Comparison of ENCODE assay signal across 9 cellular contexts in genomic region chr7:149240637-149241036, GRCh38. TPM values are rescaled to one million over a fixed set of nuclear protein-coding genes. Genes with fewer than 3 reads are reported as not detected.
DNase-seq lines count a peak whose midpoint lies in the region; ATAC-seq and TF ChIP-seq lines count a peak whose summit lies in the region.
"Had no signal": no experiment of that assay in that cellular context is flagged by ENCODE, and none has a peak within 500 bp of the region (broad histone marks: within the 10 kb centered on the region; RNA-seq: fewer than 3 reads in every experiment).

No MANE protein-coding gene starts in this region.

- H3K4me3 ChIP-seq in left ventricle myocardium inferior (peak overlapping the region; percentile 96), brain microvascular endothelial cell (ENCODE audit: low read depth, low read length) (peak overlapping the region; percentile 92), mesendoderm (ENCODE audit: low read length) (peak overlapping the region; percentile 23), urinary bladder (ENCODE audit: low read depth, low read length) (peak overlapping the region; percentile 90)

- no peak overlapping the region for H2BK15ac ChIP-seq in mesendoderm (replicated peaks; ENCODE audit: low read depth)

- no CpG with 5 or more reads among the region's 5 CpGs for WGBS in mesendoderm (ENCODE audit: extremely low coverage, insufficient coverage, low lambda C conversion rate)
- WGBS in urinary bladder, result 74% methylated on average over 5 of the region's 5 CpGs

- TF ChIP-seq CTCF in left ventricle myocardium inferior (IDR thresholded peaks at IDR 0.05; ENCODE audit: borderline replicate concordance) (no peak), brain microvascular endothelial cell (IDR thresholded peaks at IDR 0.05; ENCODE audit: low read depth, low read length, missing control alignments) (no peak)

- no peak overlapping the region for H2AK5ac ChIP-seq in mesendoderm (ENCODE audit: low read length)

- ATAC-seq in left ventricle myocardium superior, result no peak
- ATAC-seq in GM21737 (IDR thresholded peaks at IDR 0.05; ENCODE audit: unreplicated experiment), result no peak

- H2BK5ac ChIP-seq in mesendoderm (ENCODE audit: low read length), result no peak overlapping the region

- peak overlapping the region; percentile 79 for H3K9ac ChIP-seq in mesendoderm (ENCODE audit: low read length)

- no peak overlapping the region for H3K18ac ChIP-seq in mesendoderm (ENCODE audit: low read length)

- in situ Hi-C loops in brain microvascular endothelial cell (cut with HindIII; ENCODE audit: low pct_ligation_motif_present, low sequenced_read_pairs), result no loop called here

- no peak overlapping the region for H3K4ac ChIP-seq in mesendoderm (ENCODE audit: low read depth, low read length)

- H3K4me1 ChIP-seq in left ventricle myocardium inferior (peaks cover 34% of the 10 kb centered on the region), mesendoderm (ENCODE audit: control insufficient read depth, low read depth, low read length) (peaks cover 5% of the 10 kb centered on the region), urinary bladder (ENCODE audit: insufficient read depth) (peaks cover 3% of the 10 kb centered on the region)

- peak overlapping the region; percentile 91 for H3K56ac ChIP-seq in mesendoderm (ENCODE audit: low read length)

- H3K27ac ChIP-seq in left ventricle myocardium inferior (replicated peaks), result no peak overlapping the region
- H3K27ac ChIP-seq in brain microvascular endothelial cell, result no peak overlapping the region
- no peak overlapping the region for H3K27ac ChIP-seq in mesendoderm (ENCODE audit: low read depth, low read length)
- H3K27ac ChIP-seq in urinary bladder (ENCODE audit: low read depth), result no peak overlapping the region

- H3K27me3 ChIP-seq in left ventricle myocardium inferior (ENCODE audit: low read depth) (peaks cover 7% of the 10 kb centered on the region), brain microvascular endothelial cell (replicated peaks) (no peaks in the 10 kb centered on the region), mesendoderm (ENCODE audit: insufficient read depth, low read length, poor library complexity) (no peaks in the 10 kb centered on the region)

- H4K8ac ChIP-seq in mesendoderm (ENCODE audit: low read depth, low read length), result no peak overlapping the region

- H3K4me2 ChIP-seq in mesendoderm (ENCODE audit: low read length), result peak overlapping the region; percentile 70

- no peaks in the 10 kb centered on the region for H3K36me3 ChIP-seq in left ventricle myocardium inferior
- no peaks in the 10 kb centered on the region for H3K36me3 ChIP-seq in brain microvascular endothelial cell (replicated peaks)
- no peaks in the 10 kb centered on the region for H3K36me3 ChIP-seq in mesendoderm (ENCODE audit: control insufficient read depth, insufficient read depth, low read length)
- no peaks in the 10 kb centered on the region for H3K36me3 ChIP-seq in urinary bladder (ENCODE audit: insufficient read depth)

- H4K5ac ChIP-seq in mesendoderm (ENCODE audit: low read length), result no peak overlapping the region

- H2BK120ac ChIP-seq in mesendoderm (ENCODE audit: low read depth, low read length), result no peak overlapping the region

- peaks cover 16% of the 10 kb centered on the region for H3K79me2 ChIP-seq in mesendoderm (ENCODE audit: control insufficient read depth, insufficient read depth, low read length)

- H3K79me1 ChIP-seq in mesendoderm (ENCODE audit: low read length), result peaks cover 12% of the 10 kb centered on the region

- H3K23ac ChIP-seq in mesendoderm (ENCODE audit: low read length), result no peak overlapping the region

- H3K9me3 ChIP-seq in left ventricle myocardium inferior (replicated peaks), result peaks cover 6% of the 10 kb centered on the region

- DNase-seq in left ventricle myocardium inferior (no peak), left ventricle myocardium superior (no peak), brain microvascular endothelial cell (no peak), mesendoderm (no peak), NCI-H1694 treated with DMSO at 0.1 percent for 48 hours (lab: John Stamatoyannopoulos, UW) (no peak), HCEC 1CT (no peak)
- DNase-seq: T-helper 9 cell had no signal

- intact Hi-C loops in left ventricle myocardium inferior (cut with micrococcal nuclease) (no loop called here), left ventricle myocardium superior (cut with micrococcal nuclease) (no loop called here)

RNA-seq across cellular contexts. Expression of gene ZNF212, which starts 1.2 kb away (rescaled TPM):
- total RNA-seq in left ventricle myocardium inferior (5.4 TPM), left ventricle myocardium superior (5.2 TPM), urinary bladder (5.5 TPM)
- 7.1 TPM for polyA plus RNA-seq in mesendoderm (2013, experiment 1 of 2)
- polyA plus RNA-seq in mesendoderm (2013, experiment 2 of 2), result 7.4 TPM
- polyA plus RNA-seq in urinary bladder, result 8.5 TPM

RNA-seq across cellular contexts. Expression of gene ZNF783, which starts 21.4 kb away (rescaled TPM):
- total RNA-seq in left ventricle myocardium inferior (4.5 TPM), left ventricle myocardium superior (4.8 TPM), urinary bladder (7.1 TPM)
- polyA plus RNA-seq in mesendoderm (2013, experiment 1 of 2), result 2.9 TPM
- 2.6 TPM for polyA plus RNA-seq in mesendoderm (2013, experiment 2 of 2)
- polyA plus RNA-seq in urinary bladder, result 12.2 TPM

RNA-seq across cellular contexts. Expression of gene ZNF282, which starts 45.3 kb away (rescaled TPM):
- 15.0 TPM for total RNA-seq in left ventricle myocardium inferior
- total RNA-seq in left ventricle myocardium superior, result 14.5 TPM
- polyA plus RNA-seq in mesendoderm (2013, experiment 1 of 2), result 17.2 TPM
- 17.8 TPM for polyA plus RNA-seq in mesendoderm (2013, experiment 2 of 2)
- total RNA-seq in urinary bladder, result 20.8 TPM
- polyA plus RNA-seq in urinary bladder, result 20.1 TPM

Comparison
In these comparisons a context has a peak if more than half of its experiments do, and no peak if none do; other contexts are left out.
1. H3K4me3 ChIP-seq: peak in every context shown above with its lines; median percentile 96 in left ventricle myocardium inferior; 92 in brain microvascular endothelial cell; 90 in urinary bladder; 23 in mesendoderm.